In genomic region chr1:98086796-98087195, GRCh38 we compare ENCODE assay signal across 12 cellular contexts.
DNase-seq lines count a peak whose midpoint lies in the region; ATAC-seq, FAIRE-seq and TF ChIP-seq lines count a peak whose summit lies in the region.
"Had no signal": no experiment of that assay in that cellular context is flagged by ENCODE, and none has a peak within 500 bp of the region (broad histone marks: within the 10 kb centered on the region; RNA-seq: fewer than 3 reads in every experiment).

No MANE protein-coding gene starts in this region.

- H3K27me3 ChIP-seq in BJ (ENCODE audit: control insufficient read depth, insufficient read depth, low read length) (no peaks in the 10 kb centered on the region), ectodermal cell (ENCODE audit: control insufficient read depth, insufficient read depth, low read length, poor library complexity, severe bottlenecking) (no peaks in the 10 kb centered on the region)
- no peaks in the 10 kb centered on the region for H3K27me3 ChIP-seq in CD8-positive, alpha-beta memory T cell (ENCODE audit: insufficient read depth, low read length, poor library complexity, severe bottlenecking)

- no peak overlapping the region for H3K27ac Mint-ChIP-seq in CD8-positive, alpha-beta memory T cell
- H3K27ac Mint-ChIP-seq: activated T-helper 17 cell treated with anti-CD3 and anti-CD28 coated beads, Interleukin-2, amount 50 U/mL, for 72 hours had no signal

- H3K4me1 Mint-ChIP-seq in CD8-positive, alpha-beta memory T cell, result no peaks in the 10 kb centered on the region
- H3K4me1 Mint-ChIP-seq: activated T-helper 17 cell treated with anti-CD3 and anti-CD28 coated beads, Interleukin-2, amount 50 U/mL, for 72 hours had no signal

- H3K4me3 ChIP-seq in BJ (ENCODE audit: low read depth, low read length) (no peak overlapping the region), ectodermal cell (ENCODE audit: insufficient read depth, low read depth, low read length) (no peak overlapping the region), mucosa of descending colon (no peak overlapping the region)
- no peak overlapping the region for H3K4me3 ChIP-seq in CD8-positive, alpha-beta memory T cell (ENCODE audit: low read length)
- H3K4me3 ChIP-seq: psoas muscle had no signal

- CTCF ChIA-PET in BJ (lab: Yijun Ruan, JAX), result no interaction called here
- CTCF ChIA-PET in CD8-positive, alpha-beta memory T cell (lab: Charles Lee), result no interaction called here

- H3K27ac ChIP-seq in ectodermal cell (ENCODE audit: insufficient read depth, low read depth, low read length, poor library complexity, severe bottlenecking), result peak overlapping the region; percentile 40
- no peak overlapping the region for H3K27ac ChIP-seq in CD8-positive, alpha-beta memory T cell (ENCODE audit: low read depth, low read length)
- H3K27ac ChIP-seq: psoas muscle had no signal

- no peaks in the 10 kb centered on the region for H3K9me3 Mint-ChIP-seq in CD8-positive, alpha-beta memory T cell
- H3K9me3 Mint-ChIP-seq: activated T-helper 17 cell treated with anti-CD3 and anti-CD28 coated beads, Interleukin-2, amount 50 U/mL, for 72 hours had no signal

- no peaks in the 10 kb centered on the region for H3K9me3 ChIP-seq in ectodermal cell (ENCODE audit: control insufficient read depth, low read length)
- H3K9me3 ChIP-seq in mucosa of descending colon, result no peaks in the 10 kb centered on the region
- no peaks in the 10 kb centered on the region for H3K9me3 ChIP-seq in CD8-positive, alpha-beta memory T cell (ENCODE audit: low read length)
- H3K9me3 ChIP-seq: psoas muscle had no signal

- no peaks in the 10 kb centered on the region for H3K36me3 Mint-ChIP-seq in CD8-positive, alpha-beta memory T cell

- no peak for TF ChIP-seq CTCF in BJ (IDR thresholded peaks at IDR 0.05; ENCODE audit: insufficient read depth, low read depth, low read length)
- TF ChIP-seq CTCF in mucosa of descending colon (IDR thresholded peaks at IDR 0.05), result no peak

- H3K4me3 Mint-ChIP-seq in CD8-positive, alpha-beta memory T cell, result no peak overlapping the region
- H3K4me3 Mint-ChIP-seq: activated T-helper 17 cell treated with anti-CD3 and anti-CD28 coated beads, Interleukin-2, amount 50 U/mL, for 72 hours had no signal

- DNase-seq in BJ (ENCODE audit: low read depth) (peak; percentile 88), M059J (ENCODE audit: low read depth) (peak; percentile 100), mucosa of descending colon (no peak), GM19238 (ENCODE audit: insufficient read length, low spot score) (no peak), GM12891 (ENCODE audit: insufficient read length, low spot score) (no peak)
- no peak for DNase-seq in CD8-positive, alpha-beta memory T cell
- DNase-seq: DMS153, NCI-H2081 treated with DMSO at 0.1 percent for 48 hours, psoas muscle had no signal

- H3K4me1 ChIP-seq in ectodermal cell (ENCODE audit: control insufficient read depth, insufficient read depth, low read length) (no peaks in the 10 kb centered on the region), mucosa of descending colon (ENCODE audit: low read depth) (no peaks in the 10 kb centered on the region)
- H3K4me1 ChIP-seq in CD8-positive, alpha-beta memory T cell (ENCODE audit: insufficient read depth, low read length), result no peaks in the 10 kb centered on the region
- H3K4me1 ChIP-seq: psoas muscle had no signal

- H3K27me3 Mint-ChIP-seq in CD8-positive, alpha-beta memory T cell, result peaks cover 3 to 14% of the 10 kb centered on the region in 2 donors

- POLR2A ChIA-PET in BJ (lab: Charles Lee), result interaction anchor here (0.6 kb wide), 2 partner anchors 13 to 722 kb away, joined by 3 to 7 read pairs; no protein-coding TSS in a partner anchor
- POLR2A ChIA-PET in CD8-positive, alpha-beta memory T cell (lab: Charles Lee), result no interaction called here

- TF ChIP-seq POLR2A in GM12891 (IDR thresholded peaks at IDR 0.05; ENCODE audit: low read depth, low read length), result no peak

- H3K36me3 ChIP-seq in BJ (ENCODE audit: control insufficient read depth, insufficient read depth, low read length) (no peaks in the 10 kb centered on the region), ectodermal cell (ENCODE audit: control insufficient read depth, insufficient read depth, low read length) (no peaks in the 10 kb centered on the region), mucosa of descending colon (ENCODE audit: low read depth) (no peaks in the 10 kb centered on the region)
- no peaks in the 10 kb centered on the region for H3K36me3 ChIP-seq in CD8-positive, alpha-beta memory T cell (ENCODE audit: insufficient read depth, low read length)

- WGBS in ectodermal cell, 2 experiments, result 29 to 33% methylated on average over 2 of the region's 2 CpGs

- no peak for FAIRE-seq in GM12891 (lab: Jason Lieb, UNC)

- peak; percentile 20 for ATAC-seq in mucosa of descending colon
- no peak for ATAC-seq in HG03039 (IDR thresholded peaks at IDR 0.05; ENCODE audit: unreplicated experiment)
- ATAC-seq: activated T-helper 17 cell treated with anti-CD3 and anti-CD28 coated beads, Interleukin-2, amount 50 U/mL, for 72 hours; psoas muscle had no signal

- intact Hi-C loops in mucosa of descending colon (cut with DNase I, micrococcal nuclease), result no loop called here

TF ChIP-seq in GM12891, 5 proteins besides CTCF, POLR2A, EP300 and RAD21:
- TF ChIP-seq PAX5 (IDR thresholded peaks at IDR 0.05; ENCODE audit: insufficient read depth, low read length, severe bottlenecking), result no peak
- no peak for TF ChIP-seq POU2F2 (IDR thresholded peaks at IDR 0.05; ENCODE audit: low read depth, low read length)
- TF ChIP-seq POLR2AphosphoS5 (IDR thresholded peaks at IDR 0.05; ENCODE audit: low read depth, low read length), result no peak
- no peak for TF ChIP-seq SPI1 (IDR thresholded peaks at IDR 0.05; ENCODE audit: low read depth, low read length)
- no peak for TF ChIP-seq TAF1 (IDR thresholded peaks at IDR 0.05; ENCODE audit: low read depth, low read length)

Comparison
In these comparisons a context has a peak if more than half of its experiments do, and no peak if none do; other contexts are left out.
1. DNase-seq: peak in BJ (single experiment) and M059J (single experiment); none in mucosa of descending colon (0 of 3), GM19238 (single experiment), CD8-positive, alpha-beta memory T cell (0 of 5) and GM12891 (single experiment).